ENCODE assay signal across 22 cellular contexts in the genomic region with DNA sequence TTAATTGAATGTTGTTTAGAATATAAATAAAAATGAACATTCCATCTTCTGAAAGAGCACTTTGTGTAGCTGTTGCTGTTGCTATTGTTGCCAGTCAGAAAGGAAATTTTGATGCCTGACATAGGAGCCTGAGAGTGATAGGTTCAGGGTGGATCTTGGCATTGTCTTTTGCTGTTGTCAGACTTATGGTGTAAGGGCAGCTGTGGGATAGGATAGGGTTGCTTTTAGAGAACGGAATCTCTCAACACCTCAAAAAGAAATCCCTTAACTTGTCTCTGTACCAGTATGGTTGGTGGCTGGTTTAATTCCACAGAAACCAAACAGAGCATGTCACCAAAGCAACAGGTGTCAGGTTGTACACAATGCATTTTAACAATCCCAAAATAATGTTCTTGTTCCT.
DNase-seq lines count a peak whose midpoint lies in the region; ATAC-seq, FAIRE-seq and TF ChIP-seq lines count a peak whose summit lies in the region.
"Had no signal": no experiment of that assay in that cellular context is flagged by ENCODE, and none has a peak within 500 bp of the region (broad histone marks: within the 10 kb centered on the region; RNA-seq: fewer than 3 reads in every experiment).

No MANE protein-coding gene starts in this region.

- peak; percentile 81 for ATAC-seq in Right ventricle myocardium inferior
- ATAC-seq in left ventricle myocardium superior: peak; percentile 81
- no peak for ATAC-seq in left cardiac atrium
- ATAC-seq in psoas muscle: peak; percentile 59 to 99 (median 78)
- ATAC-seq in left colon: no peak
- ATAC-seq: CD8-positive, alpha-beta T cell had no signal

- no peak for FAIRE-seq in GM12891 (lab: Jason Lieb, UNC)
- FAIRE-seq: A204.1, G401.6, GM19239, H1 had no signal

- intact Hi-C loops in Right ventricle myocardium inferior (cut with DNase I) (no loop called here), cardiac septum (cut with DNase I) (no loop called here), left ventricle myocardium superior (cut with micrococcal nuclease) (no loop called here), left cardiac atrium (cut with DNase I) (no loop called here), psoas muscle (cut with DNase I) (no loop called here), left colon (cut with DNase I, micrococcal nuclease) (no loop called here)

- no peaks in the 10 kb centered on the region for H3K36me3 ChIP-seq in psoas muscle (ENCODE audit: insufficient read depth in 1 of 2, low read depth in 1 of 2)
- H3K36me3 ChIP-seq: BLaER1 had no signal

- 27 to 33% (median 31%) methylated on average over 1 of the region's 1 CpG for WGBS in psoas muscle, 3 donors

- peaks cover 10% of the 10 kb centered on the region for H3K4me1 ChIP-seq in psoas muscle
- H3K4me1 ChIP-seq: BLaER1 had no signal

- no peaks in the 10 kb centered on the region for H3K9me3 ChIP-seq in psoas muscle
- H3K9me3 ChIP-seq: BLaER1, Caco-2 had no signal

- no peak overlapping the region for H3K4me3 ChIP-seq in psoas muscle
- H3K4me3 ChIP-seq: BLaER1, GM23248 had no signal

- H3K27ac ChIP-seq in psoas muscle: no peak overlapping the region
- H3K27ac ChIP-seq: 22Rv1, BLaER1, C4-2B, GM23248 had no signal

- TF ChIP-seq POLR2A in GM12891 (IDR thresholded peaks at IDR 0.05; ENCODE audit: low read depth, low read length): no peak

- DNase-seq in Right ventricle myocardium inferior (ENCODE audit: missing footprints): no peak
- DNase-seq in cardiac septum (ENCODE audit: low spot score): no peak
- no peak for DNase-seq in left ventricle myocardium superior
- DNase-seq in left cardiac atrium: no peak
- DNase-seq in psoas muscle: no peak
- no peak for DNase-seq in left colon
- no peak for DNase-seq in GM12891 (ENCODE audit: insufficient read length, low spot score)
- DNase-seq: Caco-2; CD4-positive, CD25-positive, alpha-beta regulatory T cell; CD8-positive, alpha-beta T cell; DMS153; DND-41; GM23248; H7; HCEC 1CT had no signal

- no peaks in the 10 kb centered on the region for H3K27me3 ChIP-seq in psoas muscle (ENCODE audit: insufficient read depth in 3 of 3, low read length in 2 of 3)
- H3K27me3 ChIP-seq: BLaER1 had no signal

- TF ChIP-seq CTCF in psoas muscle (IDR thresholded peaks at IDR 0.05): no peak

TF ChIP-seq in GM12891, 5 proteins besides CTCF, POLR2A, EP300 and RAD21:
- no peak for TF ChIP-seq POU2F2 (IDR thresholded peaks at IDR 0.05; ENCODE audit: low read depth, low read length)
- no peak for TF ChIP-seq TAF1 (IDR thresholded peaks at IDR 0.05; ENCODE audit: low read depth, low read length)
- TF ChIP-seq POLR2AphosphoS5 (IDR thresholded peaks at IDR 0.05; ENCODE audit: low read depth, low read length): no peak
- TF ChIP-seq SPI1 (IDR thresholded peaks at IDR 0.05; ENCODE audit: low read depth, low read length): no peak
- no peak for TF ChIP-seq PAX5 (IDR thresholded peaks at IDR 0.05; ENCODE audit: insufficient read depth, low read length, severe bottlenecking)

Comparison
In these comparisons a context has a peak if more than half of its experiments do, and no peak if none do; other contexts are left out.
1. ATAC-seq: peak in Right ventricle myocardium inferior (single experiment), left ventricle myocardium superior (single experiment) and psoas muscle (4 of 4); none in left cardiac atrium (0 of 2) and left colon (single experiment).